8 cellular contexts compared by ENCODE assay signal in genomic region chr2:138829326-138829725, GRCh38. TPM values are rescaled to one million over a fixed set of nuclear protein-coding genes. Genes with fewer than 3 reads are reported as not detected.
A peak's percentile ranks its signal among the peaks of the same experiment; 100 is the strongest.
DNase-seq lines count a peak whose midpoint lies in the region; ATAC-seq, FAIRE-seq and TF ChIP-seq lines count a peak whose summit lies in the region.

No MANE protein-coding gene starts in this region.

- peak; percentile 79 for ATAC-seq in GM19023 (IDR thresholded peaks at IDR 0.05; ENCODE audit: unreplicated experiment)
- ATAC-seq in HG03439 (IDR thresholded peaks at IDR 0.05; ENCODE audit: unreplicated experiment), result peak; percentile 63
- ATAC-seq in K562, result peak; percentile 91
- ATAC-seq in naive B cell (ENCODE audit: low read depth in 2 of 2), result peak in 1 of 2 donors; percentile 30

- H3K4me1 Mint-ChIP-seq in Calu3 (ENCODE audit: low read depth, unreplicated experiment) (no peaks in the 10 kb centered on the region), naive B cell (no peaks in the 10 kb centered on the region)

- peak; percentile 81 for FAIRE-seq in K562 (lab: Jason Lieb, UNC)

- no peaks in the 10 kb centered on the region for H3K4me1 ChIP-seq in K562 (replicated peaks in 1 of 2; ENCODE audit: control insufficient read depth in 2 of 2, insufficient read depth in 2 of 2, low read length in 2 of 2)
- no peaks in the 10 kb centered on the region for H3K4me1 ChIP-seq in colonic mucosa

- H3K9me3 ChIP-seq in K562 (replicated peaks; ENCODE audit: control insufficient read depth, insufficient read depth, low read depth, low read length) (no peaks in the 10 kb centered on the region), colonic mucosa (no peaks in the 10 kb centered on the region)

- no peak overlapping the region for H3K27ac Mint-ChIP-seq in Calu3 (ENCODE audit: unreplicated experiment)
- peak overlapping the region in 1 of 6 donors; percentile 56 for H3K27ac Mint-ChIP-seq in naive B cell

- TF ChIP-seq EP300 in K562 (IDR thresholded peaks at IDR 0.05; ENCODE audit: low read length), result no peak

- CTCF ChIA-PET in Calu3 (lab: Charles Lee) (interaction anchor here (0.6 to 1.7 kb wide), 4 partner anchors 117 to 941 kb away, joined by 3 to 13 read pairs (median 6); no protein-coding TSS in a partner anchor), K562 (lab: Yijun Ruan, JAX; ENCODE audit: low intra/inter-chr PET ratio) (interaction anchor here (0.7 to 1.6 kb wide), 2 partner anchors 456 to 918 kb away, joined by 5 to 7 read pairs; no protein-coding TSS in a partner anchor)

- peak; percentile 49 to 72 for TF ChIP-seq RAD21 in K562 (CRISPR knock-in tag; conservative IDR thresholded peaks at IDR 0.05 in 1 of 2, IDR thresholded peaks at IDR 0.05 in 1 of 2)

- intact Hi-C loops in Calu3 (cut with micrococcal nuclease; ENCODE audit: unreplicated experiment), result loop anchor here (1.0 to 10.0 kb wide), 2 partner anchors 735 to 940 kb away; no protein-coding TSS in a partner anchor
- intact Hi-C loops in K562 (cut with micrococcal nuclease), result loop anchor here (1.0 to 10.0 kb wide), 4 partner anchors 355 to 919 kb away; no protein-coding TSS in a partner anchor
- intact Hi-C loops in colonic mucosa (cut with DNase I), result loop anchor here (5.0 kb wide), 1 partner anchor 917 kb away; no protein-coding TSS in a partner anchor

- no peaks in the 10 kb centered on the region for H3K27me3 ChIP-seq in K562 (ENCODE audit: control insufficient read depth in 2 of 2, insufficient read depth in 2 of 2, low read length in 2 of 2)
- no peaks in the 10 kb centered on the region for H3K27me3 ChIP-seq in colonic mucosa

- H3K9me1 ChIP-seq in K562 (ENCODE audit: control insufficient read depth, insufficient read depth, low read length), result no peaks in the 10 kb centered on the region

- in situ Hi-C loops in K562 (cut with MboI), result loop anchor here (10.0 kb wide), 1 partner anchor 915 kb away; no protein-coding TSS in a partner anchor

- no peak overlapping the region for H3K27ac ChIP-seq in K562 (ENCODE audit: extremely low read depth, low read depth, low read length)
- H3K27ac ChIP-seq in colonic mucosa, result no peak overlapping the region

- H3K36me3 ChIP-seq in K562 (ENCODE audit: control insufficient read depth, insufficient read depth, low read length) (no peaks in the 10 kb centered on the region), colonic mucosa (no peaks in the 10 kb centered on the region)

- no peaks in the 10 kb centered on the region for H3K79me2 ChIP-seq in K562 (ENCODE audit: control insufficient read depth, insufficient read depth, low read length)

- no peaks in the 10 kb centered on the region for H4K20me1 ChIP-seq in K562 (replicated peaks; ENCODE audit: control insufficient read depth, insufficient read depth, low read length)

- WGBS in K562 (ENCODE audit: insufficient coverage, low coverage, missing lambda C conversion rate), result 0% methylated on average over 2 of the region's 2 CpGs

- TF ChIP-seq CTCF in Calu3 (IDR thresholded peaks at IDR 0.05; ENCODE audit: unreplicated experiment) (peak; percentile 65), K562 (IDR thresholded peaks at IDR 0.05 in 2 of 3, conservative IDR thresholded peaks at IDR 0.05 in 1 of 3; ENCODE audit: insufficient read depth in 2 of 3, low read depth in 1 of 3, low read length in 3 of 3) (peak; percentile 52 to 70 (median 64)), colonic mucosa (IDR thresholded peaks at IDR 0.05) (no peak)

- H3K27me3 Mint-ChIP-seq in Calu3 (ENCODE audit: unreplicated experiment) (no peaks in the 10 kb centered on the region), naive B cell (peaks cover 0 to 5% (median 5%) of the 10 kb centered on the region in 3 donors)

- peak; percentile 73 for DNase-seq in Calu3
- DNase-seq in OCI-M1 (lab: John Stamatoyannopoulos, UW), result peak; percentile 72
- peak; percentile 31 to 58 (median 45) for DNase-seq in K562 (ENCODE audit: extremely low read depth in 1 of 4, low spot score in 3 of 4)
- DNase-seq in naive B cell, result peak; percentile 9
- no peak for DNase-seq in DMS114 treated with DMSO at 0.1 percent for 48 hours (lab: John Stamatoyannopoulos, UW; ENCODE audit: unreplicated experiment)
- DNase-seq in colonic mucosa, result no peak

- H3K4me3 ChIP-seq in K562 (no peak overlapping the region), colonic mucosa (no peak overlapping the region)

- TF ChIP-seq POLR2A in K562 (conservative IDR thresholded peaks at IDR 0.05), result no peak

- H3K4me2 ChIP-seq in K562 (ENCODE audit: insufficient read depth, low read length), result no peak overlapping the region

- BruUV-seq in Calu3 (replicated peaks; lab: Mats Ljungman, UMichigan) (no TSS peak), K562 (replicated peaks; lab: Mats Ljungman, UMichigan) (no TSS peak)

- H3K36me3 Mint-ChIP-seq in Calu3 (ENCODE audit: insufficient read depth, unreplicated experiment), result no peaks in the 10 kb centered on the region
- H3K36me3 Mint-ChIP-seq in naive B cell, result no peaks in the 10 kb centered on the region

- POLR2A ChIA-PET in K562 (lab: Yijun Ruan, JAX), result no interaction called here

- H2AFZ ChIP-seq in K562 (ENCODE audit: low read depth, low read length), result no peak overlapping the region

- H3K9ac ChIP-seq in K562 (ENCODE audit: insufficient read depth in 1 of 2, low read depth in 2 of 2, low read length in 2 of 2) (no peak overlapping the region), colonic mucosa (ENCODE audit: low read depth in 2 of 2, low read length in 2 of 2) (no peak overlapping the region)

- no peak overlapping the region for H3K4me3 Mint-ChIP-seq in Calu3 (ENCODE audit: low read depth, unreplicated experiment)
- no peak overlapping the region for H3K4me3 Mint-ChIP-seq in naive B cell

- H3K9me3 Mint-ChIP-seq in Calu3 (ENCODE audit: low read depth, unreplicated experiment) (no peaks in the 10 kb centered on the region), naive B cell (no peaks in the 10 kb centered on the region)

TF ChIP-seq in K562, 482 proteins besides CTCF, POLR2A, EP300 and RAD21:
- TF ChIP-seq NR1H2 (CRISPR knock-in tag; IDR thresholded peaks at IDR 0.05) (no peak), SMC3 (conservative IDR thresholded peaks at IDR 0.05; ENCODE audit: insufficient read depth, low read depth, low read length) (peak; percentile 50), DEAF1 (CRISPR knock-in tag; IDR thresholded peaks at IDR 0.05) (peak; percentile 32; the same call in 1 of the 2 replicates), STAG1 (CRISPR knock-in tag; IDR thresholded peaks at IDR 0.05; ENCODE audit: borderline replicate concordance) (peak; percentile 73; the same call in 1 of the 2 replicates)

RNA-seq across cellular contexts. Expression of gene NXPH2, which starts 49.1 kb away (rescaled TPM):
- total RNA-seq in Calu3 (2022) (1.3 and 3.1 TPM in 2 replicates), K562 (2014; rRNA removed) (not detected in 2 replicates), K562 (2014; rRNA removed; fragmentation: Illumina TruSeq; extraction: Trizol) (not detected in 2 replicates), K562 (2015; rRNA removed; fragmentation: Illumina TruSeq; extraction: Trizol) (not detected in 2 replicates), K562 (2021) (not detected in 2 replicates), colonic mucosa (not detected)
- total RNA-seq in K562 (2011; cell fraction: chromatin; rRNA removed; ENCODE audit: low replicate concordance), result not detected in 2 replicates
- not detected in 2 replicates for total RNA-seq in K562 (2011; cell fraction: nucleolus; rRNA removed)
- total RNA-seq in K562 (2011; cell fraction: nucleoplasm; rRNA removed), result not detected in 2 replicates
- polyA plus RNA-seq in K562 (2011; rRNA removed) (not detected in 2 replicates), K562 (2014; fragmentation: Illumina TruSeq; extraction: Trizol) (not detected in 2 replicates), K562 (2014; fragmentation: Nextera tagmentation; extraction: Ambion mirVana) (not detected), K562 (2014; rRNA removed) (not detected in 2 replicates), naive B cell (ENCODE audit: low read depth in 6 of 6) (not detected)
- not detected in 2 replicates for polyA plus RNA-seq in K562 (2011; cell fraction: cytosol; rRNA removed)
- not detected in 2 replicates for polyA plus RNA-seq in K562 (2011; cell fraction: nucleus; rRNA removed)
- not detected in 2 replicates for polyA plus RNA-seq in K562 (2012)
- not detected in 2 replicates for polyA minus RNA-seq in K562 (2011; rRNA and poly(A)+ RNA removed)
- polyA minus RNA-seq in K562 (2011; cell fraction: cytosol; rRNA and poly(A)+ RNA removed), result not detected in 2 replicates
- polyA minus RNA-seq in K562 (2011; cell fraction: nucleus; rRNA and poly(A)+ RNA removed), result not detected in 2 replicates

Comparison
In these comparisons a context has a peak if more than half of its experiments do, and no peak if none do; other contexts are left out.
1. DNase-seq: peak in Calu3 (single experiment), OCI-M1 (single experiment), K562 (4 of 4) and naive B cell (single experiment); none in DMS114 treated with DMSO at 0.1 percent for 48 hours (single experiment) and colonic mucosa (single experiment).